9 cellular contexts compared by ENCODE assay signal in genomic region chr1:149916927-149917310, GRCh38. TPM values are rescaled to one million over a fixed set of nuclear protein-coding genes. Genes with fewer than 3 reads are reported as not detected.
DNase-seq lines count a peak whose midpoint lies in the region; ATAC-seq and TF ChIP-seq lines count a peak whose summit lies in the region.
"Had no signal": no experiment of that assay in that cellular context is flagged by ENCODE, and none has a peak within 500 bp of the region (broad histone marks: within the 10 kb centered on the region; RNA-seq: fewer than 3 reads in every experiment).

No MANE protein-coding gene starts in this region.

- H3K4me3 ChIP-seq in naive thymus-derived CD4-positive, alpha-beta T cell (ENCODE audit: low read length): peak overlapping the region; percentile 81
- H3K4me3 ChIP-seq in gastrocnemius medialis: peak overlapping the region in 2 of 4 donors; percentile 33 to 44

- H3K36me3 Mint-ChIP-seq in stimulated activated naive CD8-positive, alpha-beta T cell treated with anti-CD3 and anti-CD28 coated beads, Interleukin-15, Interleukin-2, amounts not matched to agents 100 ng/mL and 50 ng/mL, for 24 hours (ENCODE audit: low read depth): peaks cover 10% of the 10 kb centered on the region
- H3K36me3 Mint-ChIP-seq in central memory CD8-positive, alpha-beta T cell (ENCODE audit: insufficient read depth): peaks cover 6% of the 10 kb centered on the region
- H3K36me3 Mint-ChIP-seq in naive thymus-derived CD4-positive, alpha-beta T cell: peaks cover 0 to 14% (median 5%) of the 10 kb centered on the region in 5 donors

- H3K27ac Mint-ChIP-seq in stimulated activated naive CD8-positive, alpha-beta T cell treated with anti-CD3 and anti-CD28 coated beads, Interleukin-15, Interleukin-2, amounts not matched to agents 100 ng/mL and 50 ng/mL, for 24 hours: no peak overlapping the region
- H3K27ac Mint-ChIP-seq in central memory CD8-positive, alpha-beta T cell (ENCODE audit: low read depth): peak overlapping the region; percentile 63
- H3K27ac Mint-ChIP-seq in naive thymus-derived CD4-positive, alpha-beta T cell: peak overlapping the region in 6 of 9 donors; percentile 14 to 86 (median 66)

- no peaks in the 10 kb centered on the region for H3K27me3 ChIP-seq in naive thymus-derived CD4-positive, alpha-beta T cell (ENCODE audit: control insufficient read depth in 2 of 2, insufficient read depth in 2 of 2, low read length in 2 of 2)
- H3K27me3 ChIP-seq in gastrocnemius medialis: peaks cover 11 to 19% (median 13%) of the 10 kb centered on the region in 3 donors

- ATAC-seq in stimulated activated naive CD8-positive, alpha-beta T cell treated with anti-CD3 and anti-CD28 coated beads, Interleukin-15, Interleukin-2, amounts not matched to agents 100 U/mL and 50 U/mL, for 24 hours: no peak
- no peak for ATAC-seq in central memory CD8-positive, alpha-beta T cell (replicated peaks; ENCODE audit: extremely low read depth, poor library complexity, severe bottlenecking)
- ATAC-seq in naive thymus-derived CD4-positive, alpha-beta T cell: peak; percentile 6
- ATAC-seq in gastrocnemius medialis: no peak
- no peak for ATAC-seq in GM18519 (IDR thresholded peaks at IDR 0.05; ENCODE audit: low FRiP score, unreplicated experiment)

- no peaks in the 10 kb centered on the region for H3K9me3 Mint-ChIP-seq in stimulated activated naive CD8-positive, alpha-beta T cell treated with anti-CD3 and anti-CD28 coated beads, Interleukin-15, Interleukin-2, amounts not matched to agents 100 ng/mL and 50 ng/mL, for 24 hours
- no peaks in the 10 kb centered on the region for H3K9me3 Mint-ChIP-seq in central memory CD8-positive, alpha-beta T cell
- no peaks in the 10 kb centered on the region for H3K9me3 Mint-ChIP-seq in naive thymus-derived CD4-positive, alpha-beta T cell

- intact Hi-C loops in naive thymus-derived CD4-positive, alpha-beta T cell (cut with micrococcal nuclease): loop anchor here (1.0 to 5.0 kb wide), 4 partner anchors 10 to 135 kb away; partner anchors contain the start of genes BOLA1 (in 2 of the 2) and SF3B4 (in 1 of the 2)
- intact Hi-C loops in gastrocnemius medialis (cut with DNase I; ENCODE audit: low total_unique reads): no loop called here

- TF ChIP-seq CTCF in gastrocnemius medialis (IDR thresholded peaks at IDR 0.05 in 4 of 5, conservative IDR thresholded peaks at IDR 0.05 in 1 of 5): no peak

- peaks cover 7 to 33% of the 10 kb centered on the region in 2 donors for H3K4me1 ChIP-seq in naive thymus-derived CD4-positive, alpha-beta T cell (ENCODE audit: control insufficient read depth in 2 of 2, insufficient read depth in 2 of 2, low read length in 2 of 2)
- H3K4me1 ChIP-seq in gastrocnemius medialis: no peaks in the 10 kb centered on the region

- H3K36me3 ChIP-seq in naive thymus-derived CD4-positive, alpha-beta T cell (ENCODE audit: control insufficient read depth in 2 of 3, insufficient read depth in 3 of 3, low read length in 3 of 3): no peaks in the 10 kb centered on the region
- H3K36me3 ChIP-seq in gastrocnemius medialis: peaks cover 0 to 3% of the 10 kb centered on the region in 2 donors

- H3K4me1 Mint-ChIP-seq in stimulated activated naive CD8-positive, alpha-beta T cell treated with anti-CD3 and anti-CD28 coated beads, Interleukin-15, Interleukin-2, amounts not matched to agents 100 ng/mL and 50 ng/mL, for 24 hours (ENCODE audit: low read depth): peaks cover 37% of the 10 kb centered on the region
- H3K4me1 Mint-ChIP-seq in central memory CD8-positive, alpha-beta T cell: peaks cover 23% of the 10 kb centered on the region
- H3K4me1 Mint-ChIP-seq in naive thymus-derived CD4-positive, alpha-beta T cell: peaks cover 22 to 60% (median 47%) of the 10 kb centered on the region in 7 donors

- peak overlapping the region; percentile 84 for H3K4me3 Mint-ChIP-seq in stimulated activated naive CD8-positive, alpha-beta T cell treated with anti-CD3 and anti-CD28 coated beads, Interleukin-15, Interleukin-2, amounts not matched to agents 100 ng/mL and 50 ng/mL, for 24 hours
- H3K4me3 Mint-ChIP-seq in central memory CD8-positive, alpha-beta T cell: peak overlapping the region; percentile 80
- H3K4me3 Mint-ChIP-seq in naive thymus-derived CD4-positive, alpha-beta T cell: peak overlapping the region; percentile 68 to 97 (median 88)

- POLR2A ChIA-PET in naive thymus-derived CD4-positive, alpha-beta T cell (lab: Charles Lee): interaction anchor here (1.7 to 3.9 kb wide), 2 partner anchors 17 to 30 kb away, joined by 7 to 47 read pairs; partner anchors contain the start of gene BOLA1

- no peak for DNase-seq in stimulated activated naive CD8-positive, alpha-beta T cell treated with anti-CD3 and anti-CD28 coated beads, Interleukin-15, Interleukin-2, amounts not matched to agents 100 U/mL and 50 U/mL, for 24 hours
- DNase-seq in central memory CD8-positive, alpha-beta T cell (ENCODE audit: low spot score in 2 of 2): no peak
- DNase-seq in naive thymus-derived CD4-positive, alpha-beta T cell: no peak
- DNase-seq in dedifferentiated amniotic fluid mesenchymal stem cell (ENCODE audit: extremely low spot score) (no peak), gastrocnemius medialis (no peak), mesenteric fat pad (ENCODE audit: low spot score) (no peak)
- DNase-seq: NCI-H2029 treated with DMSO at 0.1 percent for 48 hours had no signal

- no peaks in the 10 kb centered on the region for H3K27me3 Mint-ChIP-seq in stimulated activated naive CD8-positive, alpha-beta T cell treated with anti-CD3 and anti-CD28 coated beads, Interleukin-15, Interleukin-2, amounts not matched to agents 100 ng/mL and 50 ng/mL, for 24 hours
- no peaks in the 10 kb centered on the region for H3K27me3 Mint-ChIP-seq in central memory CD8-positive, alpha-beta T cell
- no peaks in the 10 kb centered on the region for H3K27me3 Mint-ChIP-seq in naive thymus-derived CD4-positive, alpha-beta T cell

- TF ChIP-seq POLR2A in gastrocnemius medialis (IDR thresholded peaks at IDR 0.05): no peak

- H3K27ac ChIP-seq in naive thymus-derived CD4-positive, alpha-beta T cell (ENCODE audit: low read depth, low read length): peak overlapping the region; percentile 36
- no peak overlapping the region for H3K27ac ChIP-seq in gastrocnemius medialis

- H3K9me3 ChIP-seq in naive thymus-derived CD4-positive, alpha-beta T cell (ENCODE audit: control insufficient read depth in 2 of 3, low read length in 3 of 3): no peaks in the 10 kb centered on the region
- H3K9me3 ChIP-seq in gastrocnemius medialis: no peaks in the 10 kb centered on the region

- CTCF ChIA-PET in naive thymus-derived CD4-positive, alpha-beta T cell (lab: Charles Lee): no interaction called here

- in situ Hi-C loops in gastrocnemius medialis (cut with MboI; ENCODE audit: low sequenced_read_pairs in 4 of 4): no loop called here

RNA-seq across cellular contexts. Expression of gene SV2A, which starts 0.7 kb away (rescaled TPM):
- total RNA-seq in naive thymus-derived CD4-positive, alpha-beta T cell: 10 to 100 TPM in 1 of 5 experiments, 1 to 10 TPM in 4; 2.6 to 18.8 (median 3.1) TPM
- polyA plus RNA-seq in naive thymus-derived CD4-positive, alpha-beta T cell: 1 to 10 TPM; 1.3 to 2.1 TPM
- total RNA-seq in gastrocnemius medialis (under 1 TPM; 0.12 to 0.56 (median 0.30) TPM), mesenteric fat pad (2.0 TPM)

RNA-seq across cellular contexts. Expression of gene SF3B4, which starts 10.7 kb away (rescaled TPM):
- total RNA-seq in naive thymus-derived CD4-positive, alpha-beta T cell: 100 to 1,000 TPM in 1 of 5 experiments, 10 to 100 TPM in 4; 39.0 to 103 (median 43.4) TPM
- polyA plus RNA-seq in naive thymus-derived CD4-positive, alpha-beta T cell: 100 to 1,000 TPM in 1 of 2 donors, 10 to 100 TPM in 1; 80.8 to 114 TPM
- total RNA-seq in gastrocnemius medialis: 10 to 100 TPM in 1 of 4 donors, 1 to 10 TPM in 3; 4.4 to 17.4 (median 8.1) TPM
- total RNA-seq in mesenteric fat pad: 47.9 TPM

RNA-seq across cellular contexts. Expression of gene BOLA1, which starts 17.6 kb away (rescaled TPM):
- 10 to 100 TPM in 3 of 5 experiments, 1 to 10 TPM in 2; 7.8 to 28.9 (median 18.2) TPM for total RNA-seq in naive thymus-derived CD4-positive, alpha-beta T cell
- 10 to 100 TPM; 38.2 to 50.9 TPM for polyA plus RNA-seq in naive thymus-derived CD4-positive, alpha-beta T cell
- total RNA-seq in gastrocnemius medialis (10 to 100 TPM; 17.0 to 35.4 (median 28.7) TPM), mesenteric fat pad (16.1 TPM)

RNA-seq across cellular contexts. Expression of gene MTMR11, which starts 19.8 kb away (rescaled TPM):
- 10 to 100 TPM in 1 of 5 experiments, 1 to 10 TPM in 4; 1.2 to 14.2 (median 3.6) TPM for total RNA-seq in naive thymus-derived CD4-positive, alpha-beta T cell
- not detected for polyA plus RNA-seq in naive thymus-derived CD4-positive, alpha-beta T cell
- 1 to 10 TPM; 1.2 to 4.6 (median 3.5) TPM for total RNA-seq in gastrocnemius medialis
- 2.2 TPM for total RNA-seq in mesenteric fat pad
